In the genomic region with DNA sequence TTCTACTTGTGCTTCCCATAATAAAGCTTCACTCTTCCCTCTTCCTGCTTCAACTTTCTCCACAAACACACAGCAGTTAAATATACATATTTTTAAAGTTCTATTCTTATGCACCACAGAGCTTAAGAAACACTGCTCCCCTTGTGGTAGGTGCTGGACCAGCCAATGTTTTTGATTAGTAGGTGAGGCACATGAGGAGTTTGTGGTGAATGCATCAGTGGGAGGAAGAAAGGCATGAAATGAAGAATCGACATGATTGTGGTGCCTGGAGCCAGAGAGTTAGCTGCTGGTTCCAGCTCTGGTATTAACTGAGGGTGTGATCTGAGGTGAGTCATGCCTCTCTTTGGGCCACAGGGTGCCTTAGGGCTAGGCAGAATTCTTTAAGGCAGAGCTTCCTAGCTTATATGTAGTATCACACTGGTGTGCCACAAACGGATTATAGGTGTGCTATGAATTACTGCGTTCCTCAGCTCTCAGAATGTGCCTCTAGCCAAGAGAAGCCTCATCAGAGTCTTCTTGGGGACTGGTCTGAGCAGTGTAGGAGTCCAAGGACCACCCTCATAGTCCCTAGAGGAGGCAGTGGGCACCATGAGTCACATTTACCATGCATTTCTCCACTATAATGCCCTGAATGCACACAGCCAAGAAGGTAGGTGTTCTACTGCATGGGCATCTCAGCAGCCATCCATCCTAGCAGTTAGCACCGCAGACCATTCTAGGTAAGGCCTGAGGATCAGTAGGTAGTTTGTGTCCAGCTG, we compare ENCODE assay signal across 8 cellular contexts.
DNase-seq lines count a peak whose midpoint lies in the region; ATAC-seq, FAIRE-seq and TF ChIP-seq lines count a peak whose summit lies in the region.

No MANE protein-coding gene starts in this region.

- 88% methylated on average over 4 of the region's 4 CpGs for WGBS in liver
- 13% methylated on average over 2 of the region's 4 CpGs for WGBS in HepG2 (ENCODE audit: low lambda C conversion rate)

- no peaks in the 10 kb centered on the region for H3K79me2 ChIP-seq in HepG2 (ENCODE audit: insufficient read depth, low read length)
- no peaks in the 10 kb centered on the region for H3K79me2 ChIP-seq in OCI-LY1 (ENCODE audit: insufficient read depth, low read length)

- H3K4me3 Mint-ChIP-seq in mesothelial cell of epicardium: no peak overlapping the region

- H3K9me3 ChIP-seq in liver (ENCODE audit: control insufficient read depth in 4 of 4, low read length in 3 of 4): no peaks in the 10 kb centered on the region
- H3K9me3 ChIP-seq in HepG2 (ENCODE audit: low read length): peaks cover 2% of the 10 kb centered on the region; the same call in 1 of the 2 replicates
- H3K9me3 ChIP-seq in OCI-LY1 (ENCODE audit: low read length): no peaks in the 10 kb centered on the region; the same call in 1 of the 2 replicates

- no peaks in the 10 kb centered on the region for H3K9me2 ChIP-seq in OCI-LY1 (ENCODE audit: low read depth, low read length)

- H3K27ac Mint-ChIP-seq in mesothelial cell of epicardium: no peak overlapping the region

- POLR2A ChIA-PET in HepG2 (lab: Yijun Ruan, JAX): no interaction called here

- BruUV-seq in HepG2 (replicated peaks; lab: Mats Ljungman, UMichigan): no TSS peak

- H4K20me1 ChIP-seq in HepG2 (ENCODE audit: insufficient read depth, low read length) (no peaks in the 10 kb centered on the region), OCI-LY1 (ENCODE audit: insufficient read depth, low read length) (no peaks in the 10 kb centered on the region)

- H3K27me3 ChIP-seq in liver (ENCODE audit: control insufficient read depth in 4 of 4, insufficient read depth in 4 of 4, low read length in 3 of 4): no peaks in the 10 kb centered on the region
- no peaks in the 10 kb centered on the region for H3K27me3 ChIP-seq in HepG2 (ENCODE audit: control insufficient read depth in 1 of 2, insufficient read depth in 2 of 2, low read length in 2 of 2)
- no peaks in the 10 kb centered on the region for H3K27me3 ChIP-seq in OCI-LY1 (ENCODE audit: insufficient read depth, low read length)

- in situ Hi-C loops in HepG2 (cut with HindIII; ENCODE audit: extremely low pct_ligation_motif_present, low pct_unique_long_range_greater_than_20kb): no loop called here

- TF ChIP-seq EP300 in HepG2 (IDR thresholded peaks at IDR 0.05; ENCODE audit: low read depth in 2 of 2, low read length in 2 of 2) (no peak), HepG2 (CRISPR knock-in tag; IDR thresholded peaks at IDR 0.05; ENCODE audit: borderline replicate concordance) (no peak)

- H3K4me3 ChIP-seq in liver (ENCODE audit: low read depth in 1 of 3, low read length in 3 of 3) (no peak overlapping the region), HepG2 (replicated peaks in 1 of 3; ENCODE audit: insufficient read depth in 1 of 3, low read depth in 2 of 3, low read length in 3 of 3) (no peak overlapping the region), OCI-LY1 (ENCODE audit: low read depth, low read length, poor library complexity, severe bottlenecking) (no peak overlapping the region)

- no peaks in the 10 kb centered on the region for H3K9me3 Mint-ChIP-seq in mesothelial cell of epicardium

- H3K36me3 ChIP-seq in liver (ENCODE audit: control insufficient read depth in 4 of 4, insufficient read depth in 3 of 4, low read depth in 1 of 4, low read length in 3 of 4) (no peaks in the 10 kb centered on the region), HepG2 (replicated peaks in 1 of 2; ENCODE audit: control insufficient read depth in 1 of 2, insufficient read depth in 2 of 2, low read length in 2 of 2) (no peaks in the 10 kb centered on the region), OCI-LY1 (ENCODE audit: insufficient read depth, low read length) (no peaks in the 10 kb centered on the region)

- no peaks in the 10 kb centered on the region for H3F3A ChIP-seq in OCI-LY1 (ENCODE audit: insufficient read depth, low read length)

- TF ChIP-seq RAD21 in liver (IDR thresholded peaks at IDR 0.05) (peak; percentile 72 to 80), HepG2 (CRISPR knock-in tag; IDR thresholded peaks at IDR 0.05) (no peak)

- intact Hi-C loops in HepG2 (cut with micrococcal nuclease; ENCODE audit: unreplicated experiment): no loop called here

- H3K4me1 ChIP-seq in liver (ENCODE audit: control insufficient read depth in 4 of 4, insufficient read depth in 4 of 4, low read length in 3 of 4) (no peaks in the 10 kb centered on the region), HepG2 (ENCODE audit: insufficient read depth, low read length) (no peaks in the 10 kb centered on the region), OCI-LY1 (ENCODE audit: insufficient read depth, low read length, severe bottlenecking) (peaks cover 37% of the 10 kb centered on the region)

- no peak for TF ChIP-seq POLR2A in HepG2 (IDR thresholded peaks at IDR 0.05; ENCODE audit: insufficient read depth in 1 of 2, low read depth in 2 of 2, low read length in 2 of 2)

- CTCF ChIA-PET in HepG2 (lab: Yijun Ruan, JAX; ENCODE audit: low intra/inter-chr PET ratio, low total read pairs): no interaction called here

- no peaks in the 10 kb centered on the region for H3K27me3 Mint-ChIP-seq in mesothelial cell of epicardium (ENCODE audit: low read depth)

- FAIRE-seq in HepG2 (lab: Jason Lieb, UNC): no peak

- no peaks in the 10 kb centered on the region for H3K36me3 Mint-ChIP-seq in mesothelial cell of epicardium

- H3K4me1 Mint-ChIP-seq in mesothelial cell of epicardium: peaks cover 4% of the 10 kb centered on the region

- H2AFZ ChIP-seq in HepG2 (ENCODE audit: low read length) (no peak overlapping the region), OCI-LY1 (ENCODE audit: low read length) (peak overlapping the region; percentile 66)

- TF ChIP-seq CTCF in liver (IDR thresholded peaks at IDR 0.05; ENCODE audit: low read depth, low read length, missing input control) (peak; percentile 31), HepG2 (CRISPR knock-in tag; IDR thresholded peaks at IDR 0.05) (no peak), OCI-LY1 (IDR thresholded peaks at IDR 0.05; ENCODE audit: low read length) (peak; percentile 80), mesothelial cell of epicardium (IDR thresholded peaks at IDR 0.05; ENCODE audit: unreplicated experiment) (peak; percentile 22)

- H3K27ac ChIP-seq in liver (ENCODE audit: low read depth in 1 of 2, low read length in 2 of 2): no peak overlapping the region
- H3K27ac ChIP-seq in HepG2 (ENCODE audit: extremely low read length, insufficient read depth, low read length): no peak overlapping the region
- peak overlapping the region; percentile 49 for H3K27ac ChIP-seq in OCI-LY1 (ENCODE audit: low read depth, low read length, poor library complexity, severe bottlenecking)

- DNase-seq in HepG2 (ENCODE audit: low spot score): no peak
- DNase-seq in activated effector memory CD4-positive, alpha-beta T cell treated with anti-CD3 and anti-CD28 coated beads, Interleukin-2, amount 50 U/mL, for 16 hours: peak; percentile 78
- DNase-seq in mesothelial cell of epicardium (ENCODE audit: low spot score in 2 of 2, unreplicated experiment in 2 of 2): no peak
- DNase-seq in pons (ENCODE audit: low spot score): no peak
- DNase-seq in NCI-H69 (lab: John Stamatoyannopoulos, UW): no peak

- H3K4me2 ChIP-seq in HepG2 (ENCODE audit: low read depth, low read length): no peak overlapping the region
- H3K4me2 ChIP-seq in OCI-LY1 (ENCODE audit: low read length): peak overlapping the region; percentile 30

- ATAC-seq in HepG2: no peak
- peak; percentile 48 for ATAC-seq in HG02840 (IDR thresholded peaks at IDR 0.05; ENCODE audit: low FRiP score, unreplicated experiment)

- H3K9ac ChIP-seq in liver (ENCODE audit: low read depth in 1 of 2, low read length in 2 of 2): no peak overlapping the region
- H3K9ac ChIP-seq in HepG2 (ENCODE audit: insufficient read depth, low read depth, low read length): no peak overlapping the region
- H3K9ac ChIP-seq in OCI-LY1 (ENCODE audit: low read length): no peak overlapping the region

TF ChIP-seq in liver, 16 proteins besides CTCF, POLR2A, EP300 and RAD21 (continues in another document):
- no peak for TF ChIP-seq EGR1 (IDR thresholded peaks at IDR 0.05; ENCODE audit: low read depth in 2 of 2)
- no peak for TF ChIP-seq FOXA1 (IDR thresholded peaks at IDR 0.05)
- no peak for TF ChIP-seq YY1 (IDR thresholded peaks at IDR 0.05)
- TF ChIP-seq, protein P1, sequence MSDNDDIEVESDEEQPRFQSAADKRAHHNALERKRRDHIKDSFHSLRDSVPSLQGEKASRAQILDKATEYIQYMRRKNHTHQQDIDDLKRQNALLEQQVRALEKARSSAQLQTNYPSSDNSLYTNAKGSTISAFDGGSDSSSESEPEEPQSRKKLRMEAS (IDR thresholded peaks at IDR 0.05): no peak

TF ChIP-seq in HepG2, 621 proteins besides CTCF, POLR2A, EP300 and RAD21:
- TF ChIP-seq SYNCRIP (IDR thresholded peaks at IDR 0.05; ENCODE audit: insufficient read depth, low read depth, low read length): no peak
